8 cellular contexts compared by ENCODE assay signal in the genomic region with DNA sequence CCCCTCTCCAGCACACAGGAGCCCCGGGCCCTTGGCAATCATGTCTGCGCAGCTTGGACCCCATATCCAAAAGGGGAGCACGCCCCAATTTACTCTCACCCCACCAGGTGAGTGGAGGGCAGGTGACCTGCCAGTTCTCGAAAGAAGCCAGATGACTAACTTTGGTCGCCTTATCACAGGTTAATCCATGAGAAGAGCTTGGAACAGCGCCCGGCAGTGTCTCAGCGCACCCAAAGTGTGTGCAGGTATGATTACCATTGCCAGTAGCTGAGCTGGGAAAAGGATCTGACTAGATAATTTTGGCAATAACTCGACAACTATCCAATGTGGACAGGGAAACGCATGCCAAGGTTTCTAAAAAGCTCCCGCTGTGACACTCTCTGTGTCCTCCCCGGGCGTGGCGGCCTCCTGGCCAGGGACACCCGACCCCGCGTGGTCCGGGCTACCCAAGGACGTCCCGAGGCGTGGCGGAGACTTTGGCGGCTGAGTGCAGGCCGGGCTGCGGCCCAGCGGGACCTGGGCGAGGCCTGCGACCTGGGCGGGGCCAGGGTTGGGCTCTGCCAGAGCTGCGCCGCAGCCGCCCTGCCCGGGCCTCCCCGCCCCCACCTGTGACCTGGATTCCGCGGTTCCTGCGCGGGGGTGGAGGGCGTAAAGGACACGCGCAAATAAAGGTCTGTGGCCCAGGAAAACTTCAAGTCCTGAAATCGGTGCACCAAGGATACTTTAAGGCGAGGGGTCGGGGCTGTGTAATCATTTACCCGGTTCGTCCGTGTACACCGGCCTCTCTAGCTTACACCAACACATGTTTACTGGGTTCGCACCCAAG. TPM values are rescaled to one million over a fixed set of nuclear protein-coding genes. Genes with fewer than 3 reads are reported as not detected.
DNase-seq lines count a peak whose midpoint lies in the region; ATAC-seq, FAIRE-seq and TF ChIP-seq lines count a peak whose summit lies in the region.

No MANE protein-coding gene starts in this region.

- H3K36me3 ChIP-seq in pancreas, result no peaks in the 10 kb centered on the region

- H3K4me3 ChIP-seq in GM12865 (ENCODE audit: low read depth, low read length) (peak overlapping the region; percentile 73), pancreas (peak overlapping the region; percentile 37 to 54 (median 41))

- peak; percentile 70 for DNase-seq in GM12865 (ENCODE audit: low read depth)
- peak; percentile 56 for DNase-seq in activated naive CD4-positive, alpha-beta T cell treated with Interleukin-2 at 50 U/mL for 16 hours
- peak; percentile 91 for DNase-seq in Right ventricle myocardium inferior (ENCODE audit: missing footprints)
- peak; percentile 90 to 95 (median 92) for DNase-seq in pancreas

- peaks cover 0 to 4% (median 3%) of the 10 kb centered on the region in 3 donors for H3K4me1 ChIP-seq in pancreas

- FAIRE-seq in pancreas (lab: Jason Lieb, UNC), result no peak

- no peaks in the 10 kb centered on the region for H3K9me3 ChIP-seq in pancreas

- no peak for TF ChIP-seq CTCF in GM12865 (IDR thresholded peaks at IDR 0.05; ENCODE audit: insufficient read depth, low read depth, low read length, missing control alignments)
- no peak for TF ChIP-seq CTCF in pancreas (IDR thresholded peaks at IDR 0.05)

- no peaks in the 10 kb centered on the region for H3K27me3 ChIP-seq in pancreas

- 9 to 11% methylated on average over 47 to 49 of the region's 49 CpGs for WGBS in pancreas, 2 donors

- H3K27ac ChIP-seq in pancreas, result peak overlapping the region; percentile 16 to 85 (median 68)

- ATAC-seq in HG03520 (IDR thresholded peaks at IDR 0.05; ENCODE audit: unreplicated experiment) (peak; percentile 55), Right ventricle myocardium inferior (peak; percentile 98), pancreas (peak; percentile 99), GM19328 (IDR thresholded peaks at IDR 0.05; ENCODE audit: unreplicated experiment) (no peak), HG03442 (IDR thresholded peaks at IDR 0.05; ENCODE audit: unreplicated experiment) (no peak), GM21447 (IDR thresholded peaks at IDR 0.05; ENCODE audit: unreplicated experiment) (no peak)

- intact Hi-C loops in Right ventricle myocardium inferior (cut with DNase I), result no loop called here
- intact Hi-C loops in pancreas (cut with DNase I), result no loop called here

RNA-seq across cellular contexts. Expression of a gene that starts 13.7 kb away (rescaled TPM):
- total RNA-seq in Right ventricle myocardium inferior (21.5 TPM), pancreas (10 to 100 TPM; 10.8 to 22.0 (median 13.5) TPM)
- 10 to 100 TPM in 1 of 2 donors, 1 to 10 TPM in 1; 7.1 to 11.8 TPM for polyA plus RNA-seq in pancreas

Comparison
In these comparisons a context has a peak if more than half of its experiments do, and no peak if none do; other contexts are left out.
1. ATAC-seq: peak in HG03520 (single experiment), Right ventricle myocardium inferior (single experiment) and pancreas (4 of 4); none in GM19328 (single experiment), HG03442 (single experiment) and GM21447 (single experiment).
2. Peak in every context shown above with its lines, with median percentiles within 50 percentile points of each other: DNase-seq.